8 cellular contexts compared by ENCODE assay signal in the genomic region with DNA sequence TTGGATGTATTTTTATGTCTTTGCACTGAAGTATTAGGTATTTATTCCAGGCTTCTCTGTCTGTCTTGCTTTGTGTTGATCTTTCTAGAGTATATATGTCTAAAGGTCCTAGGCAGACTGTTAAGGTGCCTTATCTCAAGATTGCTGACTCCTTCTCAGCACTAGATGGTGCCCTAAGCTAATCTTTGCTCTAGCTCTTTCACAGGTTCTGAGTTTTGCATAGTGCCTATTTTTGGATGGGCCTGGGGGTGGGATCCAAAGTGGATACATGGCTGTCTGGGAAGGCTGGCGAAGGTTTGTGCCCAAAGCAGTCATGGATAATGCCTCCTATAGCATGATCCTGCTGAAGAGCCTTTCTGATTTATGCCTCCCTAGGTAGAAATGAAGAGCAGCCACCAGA.
DNase-seq lines count a peak whose midpoint lies in the region; ATAC-seq and TF ChIP-seq lines count a peak whose summit lies in the region.

No MANE protein-coding gene starts in this region.

- DNase-seq in SKM-1 treated with dmso at 0.1 percent for 144 hours (lab: John Stamatoyannopoulos, UW; ENCODE audit: unreplicated experiment) (peak; percentile 26), right lobe of liver (no peak), T-helper 17 cell (no peak), mesothelial cell of epicardium (ENCODE audit: low spot score in 2 of 2, unreplicated experiment in 2 of 2) (no peak), midbrain (lab: John Stamatoyannopoulos, UW) (no peak), foreskin melanocyte (no peak)

- TF ChIP-seq CTCF in GM12873 (IDR thresholded peaks at IDR 0.05; ENCODE audit: insufficient read depth, low read depth, low read length, missing control alignments): peak; percentile 61
- peak; percentile 27 to 59 (median 45) for TF ChIP-seq CTCF in right lobe of liver (IDR thresholded peaks at IDR 0.05)
- TF ChIP-seq CTCF in mesothelial cell of epicardium (IDR thresholded peaks at IDR 0.05; ENCODE audit: unreplicated experiment): no peak

- no peaks in the 10 kb centered on the region for H3K36me3 ChIP-seq in right lobe of liver

- no peaks in the 10 kb centered on the region for H3K27me3 ChIP-seq in right lobe of liver

- WGBS in right lobe of liver (ENCODE audit: insufficient coverage, low coverage, low lambda C conversion rate, missing lambda C conversion rate): 20% methylated on average over 1 of the region's 1 CpG

- TF ChIP-seq POLR2A in right lobe of liver (IDR thresholded peaks at IDR 0.05): no peak

- intact Hi-C loops in right lobe of liver (cut with DNase I): no loop called here

- no peaks in the 10 kb centered on the region for H3K27me3 Mint-ChIP-seq in T-helper 17 cell
- no peaks in the 10 kb centered on the region for H3K27me3 Mint-ChIP-seq in mesothelial cell of epicardium (ENCODE audit: low read depth)

- H3K4me1 ChIP-seq in right lobe of liver: peaks cover 0 to 6% (median 0%) of the 10 kb centered on the region in 4 donors

- peaks cover 29% of the 10 kb centered on the region for H3K9me3 Mint-ChIP-seq in mesothelial cell of epicardium

- no peak overlapping the region for H3K4me3 ChIP-seq in right lobe of liver

- ATAC-seq in HG02884 (IDR thresholded peaks at IDR 0.05; ENCODE audit: unreplicated experiment) (peak; percentile 57), right lobe of liver (peak; percentile 49 to 93 (median 82)), T-helper 17 cell (no peak)

- H3K4me1 Mint-ChIP-seq in T-helper 17 cell (no peaks in the 10 kb centered on the region), mesothelial cell of epicardium (peaks cover 7% of the 10 kb centered on the region)

- no peaks in the 10 kb centered on the region for H3K36me3 Mint-ChIP-seq in T-helper 17 cell (ENCODE audit: low read depth)
- no peaks in the 10 kb centered on the region for H3K36me3 Mint-ChIP-seq in mesothelial cell of epicardium

- no peak overlapping the region for H3K27ac Mint-ChIP-seq in T-helper 17 cell
- H3K27ac Mint-ChIP-seq in mesothelial cell of epicardium: no peak overlapping the region

- H3K4me3 Mint-ChIP-seq in T-helper 17 cell: no peak overlapping the region
- H3K4me3 Mint-ChIP-seq in mesothelial cell of epicardium: no peak overlapping the region

- H3K9me3 ChIP-seq in right lobe of liver (no peaks in the 10 kb centered on the region), T-helper 17 cell (ENCODE audit: control insufficient read depth, low read length, poor library complexity, severe bottlenecking) (no peaks in the 10 kb centered on the region)

- H3K27ac ChIP-seq in right lobe of liver: no peak overlapping the region
